In the genomic region with DNA sequence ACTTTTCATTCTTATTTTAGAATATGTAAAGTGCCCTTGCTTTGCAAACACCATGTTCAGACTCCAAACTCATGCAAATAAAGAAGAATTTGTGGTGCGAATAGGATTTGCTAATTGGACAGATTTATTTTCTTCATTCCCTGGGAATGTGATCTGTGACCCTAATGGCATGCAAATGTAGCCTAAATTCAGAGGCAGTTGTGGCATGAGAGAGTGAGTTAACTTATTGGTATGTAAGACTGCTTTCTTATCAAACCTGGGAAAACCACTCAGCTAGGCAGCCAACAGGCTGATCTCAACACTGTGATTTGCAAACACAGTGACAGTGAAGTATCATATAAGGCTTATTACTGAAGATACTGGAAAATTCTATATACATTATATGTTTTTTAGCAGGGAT, we compare ENCODE assay signal across 13 cellular contexts. TPM values are rescaled to one million over a fixed set of nuclear protein-coding genes. Genes with fewer than 3 reads are reported as not detected.
DNase-seq lines count a peak whose midpoint lies in the region; ATAC-seq lines count a peak whose summit lies in the region.
"Had no signal": no experiment of that assay in that cellular context is flagged by ENCODE, and none has a peak within 500 bp of the region (broad histone marks: within the 10 kb centered on the region; RNA-seq: fewer than 3 reads in every experiment).

No MANE protein-coding gene starts in this region.

- ATAC-seq in left ventricle myocardium superior (peak; percentile 39), GM21526 (IDR thresholded peaks at IDR 0.05; ENCODE audit: low FRiP score, unreplicated experiment) (no peak)

- H3K36me3 ChIP-seq in adipocyte (ENCODE audit: control insufficient read depth, insufficient read depth, low read length, severe bottlenecking): no peaks in the 10 kb centered on the region
- H3K36me3 ChIP-seq: colonic mucosa, vagina had no signal

- DNase-seq in HCEC 1CT: peak; percentile 93
- peak; percentile 71 for DNase-seq in adipocyte (ENCODE audit: low read depth)
- no peak for DNase-seq in left ventricle myocardium superior
- peak; percentile 40 for DNase-seq in stromal cell of bone marrow (ENCODE audit: low read depth)
- no peak for DNase-seq in mucosa of gallbladder (ENCODE audit: low spot score)
- DNase-seq in activated T-cell treated with anti-CD3 and anti-CD28 coated beads, Interleukin-2, amount 50 U/mL, for 48 hours: no peak
- DNase-seq: activated T-cell treated with anti-CD3 and anti-CD28 coated beads, Interleukin-2, amount 50 U/mL, for 24 hours; colonic mucosa; NCI-H1694; OCI-M1 had no signal

- H3K4me1 ChIP-seq in adipocyte (ENCODE audit: control insufficient read depth, insufficient read depth, low read length): peaks cover 62% of the 10 kb centered on the region
- H3K4me1 ChIP-seq: colonic mucosa, vagina had no signal

- intact Hi-C loops in left ventricle myocardium superior (cut with micrococcal nuclease): no loop called here

- peak overlapping the region; percentile 40 for H3K9ac ChIP-seq in adipocyte (ENCODE audit: low read length)

- no peaks in the 10 kb centered on the region for H3K27me3 ChIP-seq in adipocyte (replicated peaks; ENCODE audit: control insufficient read depth, insufficient read depth, low read length)
- H3K27me3 ChIP-seq: colonic mucosa, vagina had no signal

- H3K4me3 ChIP-seq in adipocyte (ENCODE audit: low read length): peak overlapping the region; percentile 32
- H3K4me3 ChIP-seq: colonic mucosa, vagina had no signal

- H3K9me3 ChIP-seq in adipocyte (ENCODE audit: control insufficient read depth, low read length): no peaks in the 10 kb centered on the region
- H3K9me3 ChIP-seq: colonic mucosa, vagina had no signal

RNA-seq across cellular contexts. Expression of a gene that starts 10.0 kb away (rescaled TPM):
- not detected for total RNA-seq in left ventricle myocardium superior
- total RNA-seq in mucosa of gallbladder: 0.20 TPM
- total RNA-seq: colonic mucosa, vagina had no signal

RNA-seq across cellular contexts. Expression of a gene that starts 10.1 kb away (rescaled TPM):
- not detected for total RNA-seq in left ventricle myocardium superior
- not detected for total RNA-seq in mucosa of gallbladder
- total RNA-seq: colonic mucosa, progenitor cell of endocrine pancreas, vagina had no signal

Comparison
In these comparisons a context has a peak if more than half of its experiments do, and no peak if none do; other contexts are left out.
1. DNase-seq: peak in HCEC 1CT (single experiment), adipocyte (single experiment) and stromal cell of bone marrow (single experiment); none in left ventricle myocardium superior (single experiment), mucosa of gallbladder (single experiment) and activated T-cell treated with anti-CD3 and anti-CD28 coated beads, Interleukin-2, amount 50 U/mL, for 48 hours (0 of 2).